27 cellular contexts compared by ENCODE assay signal in the genomic region with DNA sequence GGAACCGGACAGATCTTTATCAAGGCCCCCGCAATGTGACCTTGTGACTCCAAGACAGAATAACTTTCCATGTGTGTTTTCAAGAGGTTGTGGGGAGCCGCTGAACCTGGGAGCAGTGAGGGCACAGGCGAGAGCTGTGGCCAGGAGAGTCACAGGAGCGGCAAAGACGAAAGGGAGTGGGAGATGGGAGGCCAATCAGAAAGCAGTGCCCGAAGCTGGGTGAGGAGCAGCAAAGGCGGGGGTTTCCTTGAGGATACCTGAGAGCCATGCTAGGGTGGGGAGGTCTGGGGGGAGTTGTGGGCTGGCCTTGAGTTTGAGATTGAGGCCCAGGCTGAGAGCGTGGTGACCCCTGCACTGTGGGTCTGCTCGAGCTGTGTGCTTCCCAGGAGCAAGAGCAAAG. TPM values are rescaled to one million over a fixed set of nuclear protein-coding genes. Genes with fewer than 3 reads are reported as not detected.
"Had no signal": no experiment of that assay in that cellular context is flagged by ENCODE, and none has a peak within 500 bp of the region (broad histone marks: within the 10 kb centered on the region; RNA-seq: fewer than 3 reads in every experiment).

No MANE protein-coding gene starts in this region.

- H3K9me3 ChIP-seq: esophagus squamous epithelium, neutrophil, pancreas, prostate gland, stomach, tibial artery had no signal

- H3K36me3 ChIP-seq: esophagus squamous epithelium, neutrophil, pancreas, prostate gland, stomach, tibial artery had no signal

- ATAC-seq: activated CD4-positive, CD25-positive, alpha-beta regulatory T cell treated with anti-CD3 and anti-CD28 coated beads, Interleukin-2, amount 50 U/mL, for 24 hours; pancreas; stimulated activated naive B cell treated with anti-CD40 and anti-IgM and Interleukin-4, amounts not matched to agents 10 μg/mL and 1 μg/mL and 100 μg/mL, for 72 hours had no signal

- H3K4me3 ChIP-seq: esophagus squamous epithelium, pancreas, prostate gland, smooth muscle cell, stomach, tibial artery had no signal

- H3K27me3 ChIP-seq: pancreas had no signal

- H3K4me1 Mint-ChIP-seq: central memory CD8-positive, alpha-beta T cell had no signal

- H3K27ac Mint-ChIP-seq: activated naive CD8-positive, alpha-beta T cell; stimulated activated naive B cell treated with anti-CD40 and anti-IgM and Interleukin-4, amounts not matched to agents 10 μg/mL and 1 μg/mL and 100 μg/mL, for 72 hours; T-helper 1 cell treated with Interleukin-12 subunit alpha and Interleukin-12 subunit beta and Interleukin-4 antibody, amounts not matched to agents 30 μg/mL and 1 μg/mL, for 36 hours had no signal

- DNase-seq: activated CD4-positive, alpha-beta T cell treated with anti-CD3 and anti-CD28 coated beads for 48 hours; activated CD4-positive, alpha-beta T cell treated with anti-CD3 and anti-CD28 coated beads, Interleukin-2, amount 50 U/mL, for 48 hours; activated CD8-positive, alpha-beta memory T cell treated with anti-CD3 and anti-CD28 coated beads for 24 hours; activated effector memory CD4-positive, alpha-beta T cell treated with Interleukin-2 at 50 U/mL for 16 hours; activated naive CD4-positive, alpha-beta T cell treated with Interleukin-2 at 50 U/mL for 16 hours; dermis blood vessel endothelial cell; effector CD4-positive, alpha-beta T cell; esophagus squamous epithelium; foreskin melanocyte; islet precursor cell; mammary epithelial cell; pancreas; stimulated activated CD4-positive, alpha-beta T cell treated with anti-CD3 and anti-CD28 coated beads, Interleukin-1b, Interleukin-23, amount 100 ng/mL, for 48 hours; stimulated activated naive B cell treated with anti-CD40 and anti-IgM and Interleukin-4, amounts not matched to agents 10 μg/mL and 1 μg/mL and 100 μg/mL, for 72 hours; stomach; T-helper 9 cell; tibial artery had no signal

- H3K4me3 Mint-ChIP-seq: activated naive CD8-positive, alpha-beta T cell; central memory CD8-positive, alpha-beta T cell; stimulated activated naive B cell treated with anti-CD40 and anti-IgM and Interleukin-4, amounts not matched to agents 10 μg/mL and 1 μg/mL and 100 μg/mL, for 72 hours; T-helper 1 cell treated with Interleukin-12 subunit alpha and Interleukin-12 subunit beta and Interleukin-4 antibody, amounts not matched to agents 30 μg/mL and 1 μg/mL, for 36 hours had no signal

- H3K27ac ChIP-seq: epithelial cell of prostate, esophagus squamous epithelium, neutrophil, pancreas, prostate gland, tibial artery, VCaP had no signal

- H3K36me3 Mint-ChIP-seq: activated naive CD8-positive, alpha-beta T cell; stimulated activated naive B cell treated with anti-CD40 and anti-IgM and Interleukin-4, amounts not matched to agents 10 μg/mL and 1 μg/mL and 100 μg/mL, for 72 hours had no signal

- H3K9me3 Mint-ChIP-seq: central memory CD8-positive, alpha-beta T cell; stimulated activated naive B cell treated with anti-CD40 and anti-IgM and Interleukin-4, amounts not matched to agents 10 μg/mL and 1 μg/mL and 100 μg/mL, for 72 hours; T-helper 1 cell treated with Interleukin-12 subunit alpha and Interleukin-12 subunit beta and Interleukin-4 antibody, amounts not matched to agents 30 μg/mL and 1 μg/mL, for 36 hours had no signal

- H3K27me3 Mint-ChIP-seq: activated naive CD8-positive, alpha-beta T cell had no signal

- H3K4me1 ChIP-seq: pancreas, prostate gland had no signal

RNA-seq across cellular contexts. Expression of gene NPTX1, which starts 23.1 kb away (rescaled TPM):
- polyA plus RNA-seq: liver had no signal
